ENCODE assay signal across 17 cellular contexts in the genomic region with DNA sequence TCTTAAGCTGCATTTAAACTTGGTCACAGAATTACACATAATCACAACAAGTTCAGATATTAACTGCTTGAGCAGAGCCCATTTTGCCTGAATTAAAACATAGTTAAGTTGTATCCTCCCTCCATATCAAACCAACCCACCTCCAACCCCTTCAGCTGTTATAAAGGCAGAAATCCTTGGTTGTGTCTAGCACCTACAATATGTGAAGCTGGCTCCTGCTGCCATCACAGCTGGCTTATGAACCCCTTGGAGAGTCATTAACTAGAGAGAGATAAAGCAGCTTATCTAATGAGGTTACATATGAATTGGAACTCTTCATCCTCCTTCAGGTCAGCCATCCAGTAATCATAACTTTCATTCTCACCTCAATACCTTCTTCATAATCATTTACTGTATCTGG.
"Had no signal": no experiment of that assay in that cellular context is flagged by ENCODE, and none has a peak within 500 bp of the region (broad histone marks: within the 10 kb centered on the region; RNA-seq: fewer than 3 reads in every experiment).

No MANE protein-coding gene starts in this region.

- ATAC-seq: heart left ventricle; left lobe of liver; mucosa of descending colon; naive thymus-derived CD8-positive, alpha-beta T cell; sciatic nerve; stimulated activated naive B cell treated with anti-CD40 and anti-IgM and Interleukin-4, amounts not matched to agents 10 μg/mL and 1 μg/mL and 100 μg/mL, for 72 hours; stimulated activated naive CD8-positive, alpha-beta T cell treated with anti-CD3 and anti-CD28 coated beads, Interleukin-15, amount 100 ng/mL, for 72 hours had no signal

- DNase-seq: foreskin melanocyte; heart left ventricle; mammary epithelial cell; mucosa of descending colon; naive thymus-derived CD8-positive, alpha-beta T cell; posterior cingulate gyrus; spleen; stimulated activated CD4-positive, alpha-beta T cell treated with anti-CD3 and anti-CD28 coated beads, Interleukin-2, amount 100 ng/mL, for 24 hours; stimulated activated CD4-positive, alpha-beta T cell treated with anti-CD3 and anti-CD28 coated beads, Interleukin-4, amount 100 ng/mL, for 4 hours; stimulated activated naive B cell treated with anti-CD40 and anti-IgM and Interleukin-4, amounts not matched to agents 10 μg/mL and 1 μg/mL and 100 μg/mL, for 72 hours; stimulated activated naive CD8-positive, alpha-beta T cell treated with anti-CD3 and anti-CD28 coated beads, Interleukin-15, amount 100 ng/mL, for 72 hours; transverse colon had no signal

- H3K9me3 Mint-ChIP-seq: dendritic cell treated with granulocyte-macrophage colony-stimulating factor and Interleukin-4, amounts not matched to agents 40 ng/mL and 50 ng/mL, for 4 days; stimulated activated naive B cell treated with anti-CD40 and anti-IgM and Interleukin-4, amounts not matched to agents 10 μg/mL and 1 μg/mL and 100 μg/mL, for 72 hours had no signal

- H3K27me3 Mint-ChIP-seq: dendritic cell treated with granulocyte-macrophage colony-stimulating factor and Interleukin-4, amounts not matched to agents 40 ng/mL and 50 ng/mL, for 4 days; naive thymus-derived CD8-positive, alpha-beta T cell; stimulated activated naive B cell treated with anti-CD40 and anti-IgM and Interleukin-4, amounts not matched to agents 10 μg/mL and 1 μg/mL and 100 μg/mL, for 72 hours; stimulated activated naive CD8-positive, alpha-beta T cell treated with anti-CD3 and anti-CD28 coated beads, Interleukin-15, amount 100 ng/mL, for 72 hours had no signal

- H3K4me3 ChIP-seq: heart left ventricle, mucosa of descending colon, spleen, thoracic aorta, transverse colon had no signal

- H3K27ac ChIP-seq: heart left ventricle, neutrophil, spleen, thoracic aorta, transverse colon had no signal

- H3K36me3 Mint-ChIP-seq: naive thymus-derived CD8-positive, alpha-beta T cell; stimulated activated naive B cell treated with anti-CD40 and anti-IgM and Interleukin-4, amounts not matched to agents 10 μg/mL and 1 μg/mL and 100 μg/mL, for 72 hours had no signal

- H3K27ac Mint-ChIP-seq: dendritic cell treated with granulocyte-macrophage colony-stimulating factor and Interleukin-4, amounts not matched to agents 40 ng/mL and 50 ng/mL, for 4 days; naive thymus-derived CD8-positive, alpha-beta T cell; stimulated activated naive B cell treated with anti-CD40 and anti-IgM and Interleukin-4, amounts not matched to agents 10 μg/mL and 1 μg/mL and 100 μg/mL, for 72 hours; stimulated activated naive CD8-positive, alpha-beta T cell treated with anti-CD3 and anti-CD28 coated beads, Interleukin-15, amount 100 ng/mL, for 72 hours had no signal

- H3K36me3 ChIP-seq: heart left ventricle, neutrophil, spleen, thoracic aorta, transverse colon had no signal

- H3K4me3 Mint-ChIP-seq: dendritic cell treated with granulocyte-macrophage colony-stimulating factor and Interleukin-4, amounts not matched to agents 40 ng/mL and 50 ng/mL, for 4 days; naive thymus-derived CD8-positive, alpha-beta T cell; stimulated activated naive B cell treated with anti-CD40 and anti-IgM and Interleukin-4, amounts not matched to agents 10 μg/mL and 1 μg/mL and 100 μg/mL, for 72 hours; stimulated activated naive CD8-positive, alpha-beta T cell treated with anti-CD3 and anti-CD28 coated beads, Interleukin-15, amount 100 ng/mL, for 72 hours had no signal

- H3K4me1 ChIP-seq: heart left ventricle, spleen, transverse colon had no signal

- H3K4me1 Mint-ChIP-seq: naive thymus-derived CD8-positive, alpha-beta T cell; stimulated activated naive B cell treated with anti-CD40 and anti-IgM and Interleukin-4, amounts not matched to agents 10 μg/mL and 1 μg/mL and 100 μg/mL, for 72 hours; stimulated activated naive CD8-positive, alpha-beta T cell treated with anti-CD3 and anti-CD28 coated beads, Interleukin-15, amount 100 ng/mL, for 72 hours had no signal

- H3K27me3 ChIP-seq: heart left ventricle, neutrophil, spleen, transverse colon had no signal
